Comparison of ENCODE assay signal across 8 cellular contexts in the genomic region with DNA sequence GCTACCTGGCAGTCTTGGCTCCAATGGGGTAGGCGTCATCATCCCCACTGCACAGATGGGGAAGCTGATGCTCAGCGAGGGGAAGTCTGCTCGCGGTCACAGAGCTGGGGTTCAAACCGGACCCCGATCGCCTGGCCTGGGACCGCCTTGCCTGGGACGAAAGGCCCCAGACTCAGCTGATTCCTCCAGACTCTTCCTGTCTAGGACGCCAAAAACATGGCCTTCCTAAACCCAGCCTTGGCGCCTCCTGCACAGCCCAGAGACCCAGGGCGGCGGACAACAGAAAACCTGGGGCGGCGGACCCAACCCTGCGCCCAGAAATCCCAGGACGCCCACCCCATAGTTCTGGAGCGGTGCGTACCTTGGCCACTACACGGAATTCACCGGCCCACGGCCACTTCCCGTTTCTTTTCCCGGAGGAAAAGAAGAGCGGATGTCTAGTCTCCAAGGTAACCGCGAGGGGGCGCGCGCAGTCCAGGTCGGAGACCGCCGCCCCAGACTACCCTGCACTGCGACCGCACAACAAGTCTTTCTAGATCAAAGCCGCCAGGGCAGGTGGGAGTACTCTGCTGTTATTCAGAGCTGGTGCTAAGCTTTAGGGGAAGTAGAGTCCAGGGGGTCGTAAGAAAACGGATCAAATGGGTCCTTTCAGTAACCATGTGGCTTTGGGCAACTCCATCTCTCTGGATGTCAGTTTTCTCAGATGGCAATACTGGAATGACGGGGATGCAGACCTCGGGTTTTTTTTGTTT. TPM values are rescaled to one million over a fixed set of nuclear protein-coding genes. Genes with fewer than 3 reads are reported as not detected.
DNase-seq lines count a peak whose midpoint lies in the region; FAIRE-seq and TF ChIP-seq lines count a peak whose summit lies in the region.

No MANE protein-coding gene starts in this region.

- H3K27me3 Mint-ChIP-seq in immature natural killer cell (ENCODE audit: low read depth in 3 of 3), result peaks cover 13 to 18% (median 17%) of the 10 kb centered on the region in 3 donors

- no peaks in the 10 kb centered on the region for H3K36me3 Mint-ChIP-seq in immature natural killer cell

- H3K4me1 ChIP-seq in ES-I3 (ENCODE audit: insufficient read depth, low read length), result peaks cover 17% of the 10 kb centered on the region
- H3K4me1 ChIP-seq in spleen, result peaks cover 0 to 28% (median 15%) of the 10 kb centered on the region in 6 donors

- H3K9ac ChIP-seq in ES-I3 (ENCODE audit: low read depth, low read length), result peak overlapping the region; percentile 72; the same call in 1 of the 2 replicates

- intact Hi-C loops in spleen (cut with DNase I; ENCODE audit: low total_unique reads), result no loop called here

- H3K27ac ChIP-seq in VCaP (peak overlapping the region; percentile 72; the same call in 1 of the 2 replicates), spleen (peak overlapping the region in 4 of 8 donors; percentile 33 to 53 (median 44))

- TF ChIP-seq CTCF in VCaP (conservative IDR thresholded peaks at IDR 0.05), result peak; percentile 97
- peak; percentile 84 for TF ChIP-seq CTCF in bronchial epithelial cell (IDR thresholded peaks at IDR 0.05; ENCODE audit: insufficient read depth, low read length, severe bottlenecking)
- peak; percentile 49 to 88 (median 70) for TF ChIP-seq CTCF in spleen (IDR thresholded peaks at IDR 0.05 in 8 of 11, conservative IDR thresholded peaks at IDR 0.05 in 3 of 11)

- H3K4me1 Mint-ChIP-seq in immature natural killer cell, result peaks cover 9 to 22% of the 10 kb centered on the region in 2 donors

- no peak overlapping the region for H3K27ac Mint-ChIP-seq in immature natural killer cell

- TF ChIP-seq POLR2A in spleen (IDR thresholded peaks at IDR 0.05), result no peak

- H3K9me3 Mint-ChIP-seq in immature natural killer cell, result no peaks in the 10 kb centered on the region

- WGBS in spleen, 5 donors, result 5 to 9% (median 7%) methylated on average over 26 to 40 of the region's 40 CpGs

- H3K36me3 ChIP-seq in ES-I3 (ENCODE audit: insufficient read depth, low read length) (no peaks in the 10 kb centered on the region), bronchial epithelial cell (ENCODE audit: control insufficient read depth, insufficient read depth, low read length) (no peaks in the 10 kb centered on the region), spleen (no peaks in the 10 kb centered on the region)

- H3K4me3 ChIP-seq in bronchial epithelial cell (ENCODE audit: low read depth, low read length) (peak overlapping the region; percentile 41), spleen (peak overlapping the region; percentile 22 to 72 (median 48))

- H3K9me3 ChIP-seq in ES-I3 (ENCODE audit: control insufficient read depth, insufficient read depth, low read length) (no peaks in the 10 kb centered on the region), spleen (no peaks in the 10 kb centered on the region)

- FAIRE-seq in bronchial epithelial cell (lab: Jason Lieb, UNC), result no peak

- peak overlapping the region in 4 of 5 donors; percentile 45 to 71 (median 63) for H3K4me3 Mint-ChIP-seq in immature natural killer cell

- H3K27me3 ChIP-seq in bronchial epithelial cell (ENCODE audit: control insufficient read depth, insufficient read depth, low read length), result no peaks in the 10 kb centered on the region
- H3K27me3 ChIP-seq in spleen (replicated peaks in 1 of 7), result peaks cover 0 to 50% (median 3%) of the 10 kb centered on the region in 7 donors

- peak; percentile 56 for DNase-seq in HCEC 1CT
- DNase-seq in NCI-H1105 treated with DMSO at 0.1 percent for 48 hours (lab: John Stamatoyannopoulos, UW), result peak; percentile 46
- peak; percentile 45 for DNase-seq in bronchial epithelial cell (ENCODE audit: low read depth)
- peak; percentile 43 to 54 (median 50) for DNase-seq in immature natural killer cell
- DNase-seq in spleen, result peak; percentile 93
- DNase-seq in cerebellar nuclear complex (lab: John Stamatoyannopoulos, UW), result no peak

RNA-seq across cellular contexts. Expression of a gene that starts 4.9 kb away (rescaled TPM):
- total RNA-seq in bronchial epithelial cell, result 1.1 and 2.3 TPM in 2 replicates
- polyA plus RNA-seq in immature natural killer cell, result not detected
- 10 to 100 TPM in 1 of 7 donors, 1 to 10 TPM in 6; 1.7 to 15.9 (median 3.8) TPM for total RNA-seq in spleen
- under 1 TPM; 0.20 to 0.58 (median 0.35) TPM for polyA plus RNA-seq in spleen

RNA-seq across cellular contexts. Expression of a gene that starts 29.7 kb away (rescaled TPM):
- total RNA-seq in bronchial epithelial cell (0.13 and 0.26 TPM in 2 replicates), spleen (1 to 10 TPM in 4 of 7 donors, under 1 TPM in 1, not detected in 2; 0.70 to 1.8 (median 1.3) TPM)
- polyA plus RNA-seq in immature natural killer cell (not detected), spleen (1 to 10 TPM; 2.4 to 3.4 (median 3.2) TPM)

RNA-seq across cellular contexts. Expression of a gene that starts 57.5 kb away (rescaled TPM):
- total RNA-seq in bronchial epithelial cell (29.5 and 32.5 TPM in 2 replicates), spleen (10 to 100 TPM; 40.4 to 49.5 (median 42.6) TPM)
- polyA plus RNA-seq in immature natural killer cell (10 to 100 TPM; 19.1 to 57.9 (median 43.2) TPM), spleen (10 to 100 TPM; 10.0 to 14.8 (median 12.7) TPM)

Comparison
In these comparisons a context has a peak if more than half of its experiments do, and no peak if none do; other contexts are left out.
1. DNase-seq: peak in HCEC 1CT (single experiment), NCI-H1105 treated with DMSO at 0.1 percent for 48 hours (single experiment), bronchial epithelial cell (single experiment), immature natural killer cell (3 of 3) and spleen (single experiment); none in cerebellar nuclear complex (0 of 2).
2. Peak in every context shown above with its lines, with median percentiles within 50 percentile points of each other: CTCF ChIP-seq.